In the genomic region with DNA sequence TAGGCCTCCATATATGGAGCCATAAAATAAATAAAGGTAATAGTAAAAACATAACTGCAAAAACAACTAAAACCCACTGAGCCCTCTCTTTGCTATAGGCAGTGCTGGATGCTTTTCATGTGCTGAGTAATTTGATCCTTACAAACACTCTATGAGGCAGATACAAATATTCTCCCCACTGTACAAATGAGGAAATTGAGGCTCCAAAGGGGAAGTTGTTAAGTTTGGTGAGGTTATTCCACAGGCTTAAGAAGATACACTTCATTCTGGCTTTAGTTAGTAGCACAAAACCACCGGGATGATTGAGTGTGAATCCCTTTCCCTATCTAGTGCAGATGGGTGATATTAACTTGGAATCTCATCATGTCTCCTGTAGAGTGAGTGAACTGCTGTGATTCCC, we compare ENCODE assay signal across 20 cellular contexts.
"Had no signal": no experiment of that assay in that cellular context is flagged by ENCODE, and none has a peak within 500 bp of the region (broad histone marks: within the 10 kb centered on the region; RNA-seq: fewer than 3 reads in every experiment).

No MANE protein-coding gene starts in this region.

- H3K4me3 Mint-ChIP-seq: activated CD4-positive, alpha-beta memory T cell treated with anti-CD3 and anti-CD28 coated beads, Interleukin-2, amount 10 ng/mL, durations not matched to agents 7 days and 5 days; activated CD4-positive, alpha-beta T cell treated with anti-CD3 and anti-CD28 coated beads, Interleukin-2, amount 10 ng/mL, durations not matched to agents 7 days and 5 days; activated naive CD4-positive, alpha-beta T cell treated with anti-CD3 and anti-CD28 coated beads, Interleukin-2, amount 10 ng/mL, durations not matched to agents 7 days and 5 days; activated naive CD8-positive, alpha-beta T cell treated with anti-CD3 and anti-CD28 coated beads, Interleukin-2, amount 10 ng/mL, durations not matched to agents 7 days and 5 days; activated T-cell treated with anti-CD3 and anti-CD28 coated beads, Interleukin-2, amount 50 U/mL, for 24 hours; stimulated activated naive B cell treated with anti-CD40 and anti-IgM and Interleukin-4, amounts not matched to agents 10 μg/mL and 1 μg/mL and 100 μg/mL, for 72 hours had no signal

- H3K36me3 Mint-ChIP-seq: activated naive CD4-positive, alpha-beta T cell treated with anti-CD3 and anti-CD28 coated beads, Interleukin-2, amount 10 ng/mL, durations not matched to agents 7 days and 5 days; activated naive CD8-positive, alpha-beta T cell treated with anti-CD3 and anti-CD28 coated beads, Interleukin-2, amount 10 ng/mL, durations not matched to agents 7 days and 5 days; stimulated activated naive B cell treated with anti-CD40 and anti-IgM and Interleukin-4, amounts not matched to agents 10 μg/mL and 1 μg/mL and 100 μg/mL, for 72 hours had no signal

- DNase-seq: activated CD4-positive, alpha-beta memory T cell treated with anti-CD3 and anti-CD28 coated beads, Interleukin-2, amount 10 ng/mL, durations not matched to agents 7 days and 5 days; activated CD4-positive, alpha-beta T cell treated with anti-CD3 and anti-CD28 coated beads for 1 hour; activated CD4-positive, alpha-beta T cell treated with anti-CD3 and anti-CD28 coated beads, Interleukin-2, amount 10 ng/mL, durations not matched to agents 7 days and 5 days; activated CD8-positive, alpha-beta memory T cell treated with anti-CD3 and anti-CD28 coated beads, Interleukin-2, amount 50 U/mL, for 48 hours; activated gamma-delta T cell; activated naive CD4-positive, alpha-beta T cell treated with anti-CD3 and anti-CD28 coated beads, Interleukin-2, amount 10 ng/mL, durations not matched to agents 7 days and 5 days; activated naive CD8-positive, alpha-beta T cell treated with anti-CD3 and anti-CD28 coated beads, Interleukin-2, amount 10 ng/mL, durations not matched to agents 7 days and 5 days; activated T-cell treated with anti-CD3 and anti-CD28 coated beads, Interleukin-2, amount 50 U/mL, for 24 hours; brain microvascular endothelial cell; foreskin fibroblast; head of caudate nucleus; hippocampal formation; left cardiac atrium; left ventricle myocardium superior; ovary; psoas muscle; stimulated activated CD4-positive, alpha-beta T cell treated with anti-CD3 and anti-CD28 coated beads, Interleukin-15, amount 100 ng/mL, for 24 hours; stimulated activated CD4-positive, alpha-beta T cell treated with anti-CD3 and anti-CD28 coated beads, Interleukin-2, amount 100 ng/mL, for 24 hours; stimulated activated naive B cell treated with anti-CD40 and anti-IgM and Interleukin-4, amounts not matched to agents 10 μg/mL and 1 μg/mL and 100 μg/mL, for 72 hours; T1000 had no signal

- H3K4me1 Mint-ChIP-seq: activated CD4-positive, alpha-beta memory T cell treated with anti-CD3 and anti-CD28 coated beads, Interleukin-2, amount 10 ng/mL, durations not matched to agents 7 days and 5 days; activated CD4-positive, alpha-beta T cell treated with anti-CD3 and anti-CD28 coated beads, Interleukin-2, amount 10 ng/mL, durations not matched to agents 7 days and 5 days; activated naive CD4-positive, alpha-beta T cell treated with anti-CD3 and anti-CD28 coated beads, Interleukin-2, amount 10 ng/mL, durations not matched to agents 7 days and 5 days; activated naive CD8-positive, alpha-beta T cell treated with anti-CD3 and anti-CD28 coated beads, Interleukin-2, amount 10 ng/mL, durations not matched to agents 7 days and 5 days; stimulated activated naive B cell treated with anti-CD40 and anti-IgM and Interleukin-4, amounts not matched to agents 10 μg/mL and 1 μg/mL and 100 μg/mL, for 72 hours had no signal

- ATAC-seq: left ventricle myocardium superior; psoas muscle; stimulated activated naive B cell treated with anti-CD40 and anti-IgM and Interleukin-4, amounts not matched to agents 10 μg/mL and 1 μg/mL and 100 μg/mL, for 72 hours had no signal

- H3K9me3 Mint-ChIP-seq: activated CD4-positive, alpha-beta memory T cell treated with anti-CD3 and anti-CD28 coated beads, Interleukin-2, amount 10 ng/mL, durations not matched to agents 7 days and 5 days; activated CD4-positive, alpha-beta T cell treated with anti-CD3 and anti-CD28 coated beads, Interleukin-2, amount 10 ng/mL, durations not matched to agents 7 days and 5 days; activated naive CD4-positive, alpha-beta T cell treated with anti-CD3 and anti-CD28 coated beads, Interleukin-2, amount 10 ng/mL, durations not matched to agents 7 days and 5 days; activated naive CD8-positive, alpha-beta T cell treated with anti-CD3 and anti-CD28 coated beads, Interleukin-2, amount 10 ng/mL, durations not matched to agents 7 days and 5 days; activated T-cell treated with anti-CD3 and anti-CD28 coated beads, Interleukin-2, amount 50 U/mL, for 24 hours; stimulated activated naive B cell treated with anti-CD40 and anti-IgM and Interleukin-4, amounts not matched to agents 10 μg/mL and 1 μg/mL and 100 μg/mL, for 72 hours had no signal

- H3K27ac Mint-ChIP-seq: activated CD4-positive, alpha-beta memory T cell treated with anti-CD3 and anti-CD28 coated beads, Interleukin-2, amount 10 ng/mL, durations not matched to agents 7 days and 5 days; activated CD4-positive, alpha-beta T cell treated with anti-CD3 and anti-CD28 coated beads, Interleukin-2, amount 10 ng/mL, durations not matched to agents 7 days and 5 days; activated naive CD4-positive, alpha-beta T cell treated with anti-CD3 and anti-CD28 coated beads, Interleukin-2, amount 10 ng/mL, durations not matched to agents 7 days and 5 days; activated naive CD8-positive, alpha-beta T cell treated with anti-CD3 and anti-CD28 coated beads, Interleukin-2, amount 10 ng/mL, durations not matched to agents 7 days and 5 days; activated T-cell treated with anti-CD3 and anti-CD28 coated beads, Interleukin-2, amount 50 U/mL, for 24 hours; stimulated activated naive B cell treated with anti-CD40 and anti-IgM and Interleukin-4, amounts not matched to agents 10 μg/mL and 1 μg/mL and 100 μg/mL, for 72 hours had no signal

- H3K27me3 Mint-ChIP-seq: activated CD4-positive, alpha-beta memory T cell treated with anti-CD3 and anti-CD28 coated beads, Interleukin-2, amount 10 ng/mL, durations not matched to agents 7 days and 5 days; activated CD4-positive, alpha-beta T cell treated with anti-CD3 and anti-CD28 coated beads, Interleukin-2, amount 10 ng/mL, durations not matched to agents 7 days and 5 days; activated naive CD8-positive, alpha-beta T cell treated with anti-CD3 and anti-CD28 coated beads, Interleukin-2, amount 10 ng/mL, durations not matched to agents 7 days and 5 days had no signal
